In genomic region chr9:126851286-126851880, GRCh38 we compare ENCODE assay signal across 31 cellular contexts.
"Had no signal": no experiment of that assay in that cellular context is flagged by ENCODE, and none has a peak within 500 bp of the region (broad histone marks: within the 10 kb centered on the region; RNA-seq: fewer than 3 reads in every experiment).

No MANE protein-coding gene starts in this region.

- H3K36me3 ChIP-seq: brain microvascular endothelial cell, SJSA1 had no signal

- H3K9me3 ChIP-seq: SJSA1 had no signal

- H3K27ac Mint-ChIP-seq: activated B cell treated with CpG ODN at 0.5 μM for 24 hours; activated CD4-positive, alpha-beta memory T cell treated with anti-CD3 and anti-CD28 coated beads for 36 hours; activated naive CD8-positive, alpha-beta T cell treated with anti-CD3 and anti-CD28 coated beads for 36 hours; activated T-cell treated with anti-CD3 and anti-CD28 coated beads, Interleukin-2, amount 50 U/mL, for 72 hours; activated T-helper 17 cell treated with anti-CD3 and anti-CD28 coated beads, Interleukin-2, amount 50 U/mL, for 72 hours had no signal

- H3K27ac ChIP-seq: brain microvascular endothelial cell, SJSA1 had no signal

- H3K4me1 Mint-ChIP-seq: activated B cell treated with CpG ODN at 0.5 μM for 24 hours; activated naive CD8-positive, alpha-beta T cell treated with anti-CD3 and anti-CD28 coated beads for 36 hours; activated T-helper 17 cell treated with anti-CD3 and anti-CD28 coated beads, Interleukin-2, amount 50 U/mL, for 72 hours had no signal

- H3K36me3 Mint-ChIP-seq: activated CD4-positive, alpha-beta memory T cell treated with anti-CD3 and anti-CD28 coated beads for 36 hours; activated naive CD8-positive, alpha-beta T cell treated with anti-CD3 and anti-CD28 coated beads for 36 hours had no signal

- H3K4me3 Mint-ChIP-seq: activated B cell treated with CpG ODN at 0.5 μM for 24 hours; activated CD4-positive, alpha-beta memory T cell treated with anti-CD3 and anti-CD28 coated beads for 36 hours; activated naive CD8-positive, alpha-beta T cell treated with anti-CD3 and anti-CD28 coated beads for 36 hours; activated T-cell treated with anti-CD3 and anti-CD28 coated beads, Interleukin-2, amount 50 U/mL, for 72 hours; activated T-helper 17 cell treated with anti-CD3 and anti-CD28 coated beads, Interleukin-2, amount 50 U/mL, for 72 hours had no signal

- DNase-seq: activated B cell treated with CpG ODN at 0.5 μM for 24 hours; activated CD4-positive, alpha-beta memory T cell treated with anti-CD3 and anti-CD28 coated beads for 36 hours; activated CD4-positive, alpha-beta T cell treated with anti-CD3 and anti-CD28 coated beads for 4 hours; activated CD4-positive, alpha-beta T cell treated with anti-CD3 and anti-CD28 coated beads, Interleukin-2, amount 50 U/mL, for 1 hour; activated CD4-positive, CD25-positive, alpha-beta regulatory T cell treated with anti-CD3 and anti-CD28 coated beads, Interleukin-2, amount 50 U/mL, for 72 hours; activated effector memory CD4-positive, alpha-beta T cell treated with anti-CD3 and anti-CD28 coated beads, Interleukin-2, amount 50 U/mL, for 16 hours; activated naive CD4-positive, alpha-beta T cell; activated naive CD4-positive, alpha-beta T cell treated with anti-CD3 and anti-CD28 coated beads, Interleukin-2, amount 50 U/mL, for 16 hours; activated naive CD8-positive, alpha-beta T cell treated with anti-CD3 and anti-CD28 coated beads for 36 hours; activated T-cell treated with anti-CD3 and anti-CD28 coated beads, Interleukin-2, amount 50 U/mL, for 1 hour; activated T-cell treated with anti-CD3 and anti-CD28 coated beads, Interleukin-2, amount 50 U/mL, for 72 hours; amniotic stem cell; aorta; brain microvascular endothelial cell; central memory CD4-positive, alpha-beta T cell; NCI-H1105; NCI-H1417 treated with DMSO at 0.1 percent for 48 hours; NCI-H187 treated with DMSO at 0.1 percent for 48 hours; NCI-H2081; NCI-H2171 treated with DMSO at 0.1 percent for 48 hours; NCI-H2227 treated with DMSO at 0.1 percent for 48 hours; NCI-H446; NCI-H510A treated with DMSO at 0.1 percent for 48 hours; NCI-H526 treated with DMSO at 0.1 percent for 48 hours; NCI-H774; SHP77 treated with DMSO at 0.1 percent for 48 hours; SW 1271 had no signal

- H3K4me3 ChIP-seq: K562, SJSA1 had no signal

- H3K9me3 Mint-ChIP-seq: activated B cell treated with CpG ODN at 0.5 μM for 24 hours; activated CD4-positive, alpha-beta memory T cell treated with anti-CD3 and anti-CD28 coated beads for 36 hours; activated naive CD8-positive, alpha-beta T cell treated with anti-CD3 and anti-CD28 coated beads for 36 hours; activated T-cell treated with anti-CD3 and anti-CD28 coated beads, Interleukin-2, amount 50 U/mL, for 72 hours; activated T-helper 17 cell treated with anti-CD3 and anti-CD28 coated beads, Interleukin-2, amount 50 U/mL, for 72 hours had no signal

- ATAC-seq: activated T-cell treated with anti-CD3 and anti-CD28 coated beads, Interleukin-2, amount 50 U/mL, for 72 hours; activated T-helper 17 cell treated with anti-CD3 and anti-CD28 coated beads, Interleukin-2, amount 50 U/mL, for 72 hours; K562; Panc1 had no signal
